Comparison of ENCODE assay signal across 8 cellular contexts in genomic region chr20:25987073-25987927, GRCh38.
DNase-seq lines count a peak whose midpoint lies in the region; ATAC-seq and TF ChIP-seq lines count a peak whose summit lies in the region.

No MANE protein-coding gene starts in this region.

- no peak overlapping the region for H3K27ac Mint-ChIP-seq in nephron progenitor cell

- H3K36me3 ChIP-seq in mucosa of descending colon (ENCODE audit: low read depth), result no peaks in the 10 kb centered on the region

- H3K36me3 Mint-ChIP-seq in nephron progenitor cell (ENCODE audit: low read depth), result no peaks in the 10 kb centered on the region

- peaks cover 48% of the 10 kb centered on the region for H3K9me3 Mint-ChIP-seq in nephron progenitor cell

- no peak overlapping the region for H3K27ac ChIP-seq in coronary artery

- ATAC-seq in GM19455 (IDR thresholded peaks at IDR 0.05; ENCODE audit: unreplicated experiment) (peak; percentile 91), mucosa of descending colon (peak; percentile 49)

- H3K4me3 ChIP-seq in coronary artery, result peak overlapping the region; percentile 68
- H3K4me3 ChIP-seq in mucosa of descending colon, result no peak overlapping the region

- DNase-seq in C1 segment of cervical spinal cord (lab: John Stamatoyannopoulos, UW) (peak in 11 of 14 donors; percentile 14 to 65 (median 29)), HUDEP-2 (lab: John Stamatoyannopoulos, UW; ENCODE audit: unreplicated experiment in 76 of 76) (peak in 51 of 76 experiments; percentile 15 to 76 (median 44)), coronary artery (ENCODE audit: low spot score) (no peak), mucosa of descending colon (peak in 2 of 3 donors; percentile 26 to 45), nephron progenitor cell (no peak)
- DNase-seq in activated CD4-positive, alpha-beta T cell treated with anti-CD3 and anti-CD28 coated beads for 24 hours (ENCODE audit: low read depth in 2 of 2), result peak; percentile 30 to 38
- DNase-seq in stimulated activated naive CD4-positive, alpha-beta T cell treated with Interleukin-2 at 50 U/mL for 16 hours (lab: John Stamatoyannopoulos, UW), result peak; percentile 49

- TF ChIP-seq CTCF in coronary artery (IDR thresholded peaks at IDR 0.05) (no peak), mucosa of descending colon (IDR thresholded peaks at IDR 0.05) (no peak), nephron progenitor cell (IDR thresholded peaks at IDR 0.05) (no peak)

- peaks cover 10% of the 10 kb centered on the region for H3K27me3 Mint-ChIP-seq in nephron progenitor cell (ENCODE audit: low read depth, poor library complexity)

- no peaks in the 10 kb centered on the region for H3K9me3 ChIP-seq in mucosa of descending colon

- intact Hi-C loops in mucosa of descending colon (cut with DNase I, micrococcal nuclease), result no loop called here

- peaks cover 30% of the 10 kb centered on the region for H3K4me1 Mint-ChIP-seq in nephron progenitor cell

- H3K4me1 ChIP-seq in mucosa of descending colon (ENCODE audit: low read depth), result no peaks in the 10 kb centered on the region

- no peak overlapping the region for H3K4me3 Mint-ChIP-seq in nephron progenitor cell

Comparison
In these comparisons a context has a peak if more than half of its experiments do, and no peak if none do; other contexts are left out.
1. DNase-seq: peak in C1 segment of cervical spinal cord (11 of 14), HUDEP-2 (51 of 76), activated CD4-positive, alpha-beta T cell treated with anti-CD3 and anti-CD28 coated beads for 24 hours (2 of 2), mucosa of descending colon (2 of 3) and stimulated activated naive CD4-positive, alpha-beta T cell treated with Interleukin-2 at 50 U/mL for 16 hours (single experiment); none in coronary artery (single experiment) and nephron progenitor cell (single experiment).